Comparison of ENCODE assay signal across 12 cellular contexts in genomic region chr16:23905027-23905426, GRCh38.
DNase-seq lines count a peak whose midpoint lies in the region; ATAC-seq, FAIRE-seq and TF ChIP-seq lines count a peak whose summit lies in the region.
"Had no signal": no experiment of that assay in that cellular context is flagged by ENCODE, and none has a peak within 500 bp of the region (broad histone marks: within the 10 kb centered on the region; RNA-seq: fewer than 3 reads in every experiment).

No MANE protein-coding gene starts in this region.

- H3K27ac ChIP-seq in thoracic aorta = peak overlapping the region; percentile 63 to 71
- H3K27ac ChIP-seq: skin epidermis had no signal

- TF ChIP-seq CTCF in bronchial epithelial cell (IDR thresholded peaks at IDR 0.05; ENCODE audit: insufficient read depth, low read length, severe bottlenecking) (no peak), thoracic aorta (IDR thresholded peaks at IDR 0.05) (no peak)

- ATAC-seq in thoracic aorta (ENCODE audit: insufficient number of reproducible peaks, low FRiP score, low read depth) (peak; percentile 54), HG02763 (IDR thresholded peaks at IDR 0.05; ENCODE audit: unreplicated experiment) (no peak), HG02610 (IDR thresholded peaks at IDR 0.05; ENCODE audit: unreplicated experiment) (no peak)

- peaks cover 3 to 13% of the 10 kb centered on the region in 2 donors for H3K4me1 ChIP-seq in thoracic aorta (ENCODE audit: control insufficient read depth in 1 of 2, low read depth in 2 of 2)

- H3K27me3 ChIP-seq in bronchial epithelial cell (ENCODE audit: control insufficient read depth, insufficient read depth, low read length) (no peaks in the 10 kb centered on the region), thoracic aorta (replicated peaks; ENCODE audit: insufficient read depth) (no peaks in the 10 kb centered on the region)

- no peak overlapping the region for H3K4me3 ChIP-seq in bronchial epithelial cell (ENCODE audit: low read depth, low read length)
- no peak overlapping the region for H3K4me3 ChIP-seq in thoracic aorta
- H3K4me3 ChIP-seq: skin epidermis had no signal

- no peaks in the 10 kb centered on the region for H3K9me3 ChIP-seq in thoracic aorta

- DNase-seq in HS-27A (ENCODE audit: low read depth) (peak; percentile 1), bronchial epithelial cell (ENCODE audit: low read depth) (peak; percentile 50), iris pigment epithelial cell (ENCODE audit: low read depth) (peak; percentile 69), thoracic aorta (ENCODE audit: low spot score) (no peak), DMS53 (lab: John Stamatoyannopoulos, UW) (no peak)
- no peak for DNase-seq in activated T-cell treated with anti-CD3 and anti-CD28 coated beads, Interleukin-2, amount 50 U/mL, for 48 hours
- DNase-seq: activated CD4-positive, alpha-beta T cell treated with anti-CD3 and anti-CD28 coated beads for 4 hours; NCI-H2081 treated with DMSO at 0.1 percent for 48 hours had no signal

- H3K36me3 ChIP-seq in bronchial epithelial cell (ENCODE audit: control insufficient read depth, insufficient read depth, low read length) = no peaks in the 10 kb centered on the region
- H3K36me3 ChIP-seq in thoracic aorta = no peaks in the 10 kb centered on the region

- FAIRE-seq in bronchial epithelial cell (lab: Jason Lieb, UNC) = no peak
- FAIRE-seq: endometrium had no signal

Comparison
In these comparisons a context has a peak if more than half of its experiments do, and no peak if none do; other contexts are left out.
1. DNase-seq: peak in HS-27A (single experiment), bronchial epithelial cell (single experiment) and iris pigment epithelial cell (single experiment); none in thoracic aorta (single experiment), DMS53 (single experiment) and activated T-cell treated with anti-CD3 and anti-CD28 coated beads, Interleukin-2, amount 50 U/mL, for 48 hours (0 of 2).